In genomic region chr20:11350126-11351005, GRCh38 we compare ENCODE assay signal across 10 cellular contexts.
A peak's percentile ranks its signal among the peaks of the same experiment; 100 is the strongest.
DNase-seq lines count a peak whose midpoint lies in the region; ATAC-seq and TF ChIP-seq lines count a peak whose summit lies in the region.
"Had no signal": no experiment of that assay in that cellular context is flagged by ENCODE, and none has a peak within 500 bp of the region (broad histone marks: within the 10 kb centered on the region; RNA-seq: fewer than 3 reads in every experiment).

No MANE protein-coding gene starts in this region.

- ATAC-seq in GM19035 (IDR thresholded peaks at IDR 0.05; ENCODE audit: unreplicated experiment) (no peak), HG03139 (IDR thresholded peaks at IDR 0.05; ENCODE audit: unreplicated experiment) (no peak)

- H3K27ac ChIP-seq in HL-60 (replicated peaks) (no peak overlapping the region), RWPE1 (peak overlapping the region; percentile 62; the same call in 1 of the 2 replicates)

- no peaks in the 10 kb centered on the region for H3K27me3 Mint-ChIP-seq in activated CD4-positive, alpha-beta T cell treated with anti-CD3 and anti-CD28 coated beads, Interleukin-2, amount 10 ng/mL, durations not matched to agents 24 days and 14 days

- peaks cover 6% of the 10 kb centered on the region for H3K9me3 Mint-ChIP-seq in activated CD4-positive, alpha-beta T cell treated with anti-CD3 and anti-CD28 coated beads, Interleukin-2, amount 10 ng/mL, durations not matched to agents 24 days and 14 days

- H3K27me3 ChIP-seq in HL-60 (ENCODE audit: insufficient read depth, poor library complexity, severe bottlenecking), result no peaks in the 10 kb centered on the region

- no peak overlapping the region for H3K4me3 ChIP-seq in HL-60 (replicated peaks; ENCODE audit: insufficient read depth, low read length)

- intact Hi-C loops in activated CD4-positive, alpha-beta T cell treated with anti-CD3 and anti-CD28 coated beads, Interleukin-2, amount 10 ng/mL, durations not matched to agents 24 days and 14 days (cut with micrococcal nuclease), result no loop called here

- CTCF ChIA-PET in RWPE1 (lab: Yijun Ruan, JAX), result interaction anchor here (0.6 to 2.0 kb wide), 9 partner anchors 10 to 1365 kb away, joined by 3 to 9 read pairs (median 3); no protein-coding TSS in a partner anchor

- no peaks in the 10 kb centered on the region for H3K4me1 Mint-ChIP-seq in activated CD4-positive, alpha-beta T cell treated with anti-CD3 and anti-CD28 coated beads, Interleukin-2, amount 10 ng/mL, durations not matched to agents 24 days and 14 days

- no peaks in the 10 kb centered on the region for H3K36me3 Mint-ChIP-seq in activated CD4-positive, alpha-beta T cell treated with anti-CD3 and anti-CD28 coated beads, Interleukin-2, amount 10 ng/mL, durations not matched to agents 24 days and 14 days (ENCODE audit: low read depth)

- H3K27ac Mint-ChIP-seq in activated CD4-positive, alpha-beta T cell treated with anti-CD3 and anti-CD28 coated beads, Interleukin-2, amount 10 ng/mL, durations not matched to agents 24 days and 14 days, result no peak overlapping the region

- POLR2A ChIA-PET in RWPE1 (lab: Yijun Ruan, JAX; ENCODE audit: low non-redundant PET), result no interaction called here

- peak; percentile 12 to 15 for DNase-seq in HL-60 (ENCODE audit: low read depth in 1 of 2, low spot score in 1 of 2)
- peak; percentile 90 for DNase-seq in RWPE1 (ENCODE audit: low spot score)
- DNase-seq in fibroblast of gingiva (ENCODE audit: low read depth), result peak; percentile 79
- peak; percentile 91 for DNase-seq in renal cortical epithelial cell (ENCODE audit: low read depth)
- DNase-seq in iPS-NIHi7 (ENCODE audit: extremely low spot score), result no peak
- DNase-seq in activated CD4-positive, alpha-beta T cell treated with anti-CD3 and anti-CD28 coated beads, Interleukin-2, amount 10 ng/mL, durations not matched to agents 24 days and 14 days, result no peak
- DNase-seq: activated T-cell treated with anti-CD3 and anti-CD28 coated beads, Interleukin-2, amount 50 U/mL, for 1 hour; H9 had no signal

- TF ChIP-seq CTCF in HL-60 (IDR thresholded peaks at IDR 0.05; ENCODE audit: insufficient read depth, low read length) (no peak), RWPE1 (conservative IDR thresholded peaks at IDR 0.05; ENCODE audit: low read depth) (peak; percentile 86)

- H3K4me3 Mint-ChIP-seq in activated CD4-positive, alpha-beta T cell treated with anti-CD3 and anti-CD28 coated beads, Interleukin-2, amount 10 ng/mL, durations not matched to agents 24 days and 14 days, result no peak overlapping the region
- H3K4me3 Mint-ChIP-seq: H9 had no signal

Comparison
In these comparisons a context has a peak if more than half of its experiments do, and no peak if none do; other contexts are left out.
1. DNase-seq: peak in HL-60 (2 of 2), RWPE1 (single experiment), fibroblast of gingiva (single experiment) and renal cortical epithelial cell (single experiment); none in iPS-NIHi7 (single experiment) and activated CD4-positive, alpha-beta T cell treated with anti-CD3 and anti-CD28 coated beads, Interleukin-2, amount 10 ng/mL, durations not matched to agents 24 days and 14 days (single experiment).